In genomic region chr10:63465293-63466167, GRCh38 we compare ENCODE assay signal across 8 cellular contexts. TPM values are rescaled to one million over a fixed set of nuclear protein-coding genes. Genes with fewer than 3 reads are reported as not detected.
A peak's percentile ranks its signal among the peaks of the same experiment; 100 is the strongest.
DNase-seq lines count a peak whose midpoint lies in the region; ATAC-seq and TF ChIP-seq lines count a peak whose summit lies in the region.

Gene JMJD1C, minus strand, starts transcription at chr10:63465977. Its CDS starts 315 bp downstream, at chr10:63465662.

- WGBS in lower leg skin, 2 donors = 0% methylated on average over 52 to 71 of the region's 104 CpGs

- H3K36me3 Mint-ChIP-seq in activated CD4-positive, alpha-beta memory T cell treated with anti-CD3 and anti-CD28 coated beads, Interleukin-2, amount 10 ng/mL, durations not matched to agents 7 days and 5 days (ENCODE audit: low read depth) = peaks cover 2% of the 10 kb centered on the region

- H3K4me3 ChIP-seq in lower leg skin (ENCODE audit: low read depth, poor library complexity, severe bottlenecking) = peak within 1 kb of the TSS; percentile 89

- peak in 1 of 3 donors; percentile 59 for TF ChIP-seq CTCF in lower leg skin (IDR thresholded peaks at IDR 0.05)

- peak in 1 of 2 donors; percentile 41 for TF ChIP-seq POLR2A in lower leg skin (IDR thresholded peaks at IDR 0.05)

- peak within 1 kb of the TSS; percentile 89 for H3K4me3 Mint-ChIP-seq in activated CD4-positive, alpha-beta memory T cell treated with anti-CD3 and anti-CD28 coated beads, Interleukin-2, amount 10 ng/mL, durations not matched to agents 7 days and 5 days

- H3K27me3 Mint-ChIP-seq in activated CD4-positive, alpha-beta memory T cell treated with anti-CD3 and anti-CD28 coated beads, Interleukin-2, amount 10 ng/mL, durations not matched to agents 7 days and 5 days = peaks cover 4% of the 10 kb centered on the region

- H3K4me1 Mint-ChIP-seq in activated CD4-positive, alpha-beta memory T cell treated with anti-CD3 and anti-CD28 coated beads, Interleukin-2, amount 10 ng/mL, durations not matched to agents 7 days and 5 days = peaks cover 17% of the 10 kb centered on the region

- DNase-seq in AG20443 (ENCODE audit: low spot score) = peak; percentile 92
- DNase-seq in NCI-H69 (lab: John Stamatoyannopoulos, UW) = peak; percentile 89
- peak; percentile 59 for DNase-seq in activated CD4-positive, alpha-beta memory T cell treated with anti-CD3 and anti-CD28 coated beads, Interleukin-2, amount 10 ng/mL, durations not matched to agents 7 days and 5 days
- peak; percentile 90 for DNase-seq in ecto neural progenitor cell (ENCODE audit: low spot score)
- peak; percentile 44 to 94 for DNase-seq in lower leg skin (ENCODE audit: low spot score in 2 of 2)
- peak; percentile 47 to 51 for DNase-seq in stimulated activated CD4-positive, alpha-beta T cell treated with anti-CD3 and anti-CD28 coated beads, Interleukin-4, amount 100 ng/mL, for 48 hours (ENCODE audit: low read depth in 2 of 2)

- H3K9me3 Mint-ChIP-seq in activated CD4-positive, alpha-beta memory T cell treated with anti-CD3 and anti-CD28 coated beads, Interleukin-2, amount 10 ng/mL, durations not matched to agents 7 days and 5 days = no peaks in the 10 kb centered on the region

- POLR2A ChIA-PET in activated CD4-positive, alpha-beta memory T cell treated with anti-CD3 and anti-CD28 coated beads, Interleukin-2, amount 10 ng/mL, durations not matched to agents 7 days and 5 days (lab: Charles Lee) = interaction anchor here (0.6 to 1.7 kb wide), 5 partner anchors 11 to 200 kb away, joined by 3 to 9 read pairs (median 5); partner anchors contain the start of gene REEP3

- ATAC-seq in GM18870 (IDR thresholded peaks at IDR 0.05; ENCODE audit: unreplicated experiment) (peak; percentile 45), HG03108 (IDR thresholded peaks at IDR 0.05; ENCODE audit: unreplicated experiment) (peak; percentile 52)

- intact Hi-C loops in lower leg skin (cut with DNase I; ENCODE audit: low total_unique reads) = no loop called here

- H3K27ac Mint-ChIP-seq in activated CD4-positive, alpha-beta memory T cell treated with anti-CD3 and anti-CD28 coated beads, Interleukin-2, amount 10 ng/mL, durations not matched to agents 7 days and 5 days = peak within 1 kb of the TSS; percentile 63

- CTCF ChIA-PET in activated CD4-positive, alpha-beta memory T cell treated with anti-CD3 and anti-CD28 coated beads, Interleukin-2, amount 10 ng/mL, durations not matched to agents 7 days and 5 days (lab: Charles Lee) = interaction anchor here (0.7 to 2.5 kb wide), 4 partner anchors 163 to 255 kb away, joined by 3 to 9 read pairs (median 6); no protein-coding TSS in a partner anchor

RNA-seq across cellular contexts. Expression of gene JMJD1C, which starts in this region (rescaled TPM):
- total RNA-seq in activated CD4-positive, alpha-beta memory T cell treated with anti-CD3 and anti-CD28 coated beads, Interleukin-2, amount 10 ng/mL, durations not matched to agents 7 days and 5 days = 10 to 100 TPM; 65.6 to 66.8 TPM
- 10 to 100 TPM; 82.0 to 92.5 (median 84.9) TPM for total RNA-seq in lower leg skin

Comparison
In these comparisons a context has a peak if more than half of its experiments do, and no peak if none do; other contexts are left out.
1. Peak in every context shown above with its lines: DNase-seq, ATAC-seq and H3K4me3 ChIP-seq.